Comparison of ENCODE assay signal across 12 cellular contexts in genomic region chr21:38289697-38290096, GRCh38. TPM values are rescaled to one million over a fixed set of nuclear protein-coding genes. Genes with fewer than 3 reads are reported as not detected.
DNase-seq lines count a peak whose midpoint lies in the region; ATAC-seq, FAIRE-seq and TF ChIP-seq lines count a peak whose summit lies in the region.
"Had no signal": no experiment of that assay in that cellular context is flagged by ENCODE, and none has a peak within 500 bp of the region (broad histone marks: within the 10 kb centered on the region; RNA-seq: fewer than 3 reads in every experiment).

No MANE protein-coding gene starts in this region.

- H3K23ac ChIP-seq in H1 (ENCODE audit: insufficient read length) = no peak overlapping the region

- no peak overlapping the region for H3K4ac ChIP-seq in H1 (replicated peaks; ENCODE audit: insufficient read length, low read depth, low read length)

- no peaks in the 10 kb centered on the region for H3K4me1 Mint-ChIP-seq in neural progenitor cell

- H4K20me1 ChIP-seq in BLaER1 treated with 17β-estradiol and CSF1 and Interleukin-3, amounts not matched to agents 10 nM and 100 nM = no peaks in the 10 kb centered on the region
- H4K20me1 ChIP-seq in H1 (replicated peaks in 1 of 2; ENCODE audit: control insufficient read depth in 1 of 2, insufficient read depth in 2 of 2, low read length in 2 of 2) (no peaks in the 10 kb centered on the region), neural progenitor cell (ENCODE audit: low read depth) (no peaks in the 10 kb centered on the region)

- no peak overlapping the region for H4K91ac ChIP-seq in H1 (replicated peaks; ENCODE audit: insufficient read length, low read length)

- TF ChIP-seq RAD21 in H1 (IDR thresholded peaks at IDR 0.05 in 1 of 2, conservative IDR thresholded peaks at IDR 0.05 in 1 of 2; ENCODE audit: low read depth in 2 of 2, low read length in 2 of 2) = no peak

- H2BK12ac ChIP-seq in H1 (ENCODE audit: low read depth, low read length) = no peak overlapping the region

- no peak overlapping the region for H2BK15ac ChIP-seq in H1 (ENCODE audit: low read length)

- H3K23me2 ChIP-seq in H1 (ENCODE audit: low read depth, low read length) = no peaks in the 10 kb centered on the region

- H2AK5ac ChIP-seq in H1 (ENCODE audit: low read depth, low read length) = no peak overlapping the region

- no peak overlapping the region for H4K5ac ChIP-seq in H1 (ENCODE audit: insufficient read length, low read depth, low read length)

- CTCF ChIA-PET in H1 (lab: Charles Lee; ENCODE audit: partially characterized antibody) (interaction anchor here (1.0 to 1.8 kb wide), 3 partner anchors 11 to 119 kb away, joined by 3 to 7 read pairs (median 4); no protein-coding TSS in a partner anchor), HEK293T (lab: Yijun Ruan, JAX) (no interaction called here)

- H3K4me2 ChIP-seq in BLaER1 treated with 17β-estradiol and CSF1 and Interleukin-3, amounts not matched to agents 10 nM and 100 nM = peak overlapping the region; percentile 57 to 82 (median 66)
- H3K4me2 ChIP-seq in H1 (ENCODE audit: insufficient read depth in 1 of 2, low read depth in 2 of 2, low read length in 2 of 2) (no peak overlapping the region), neural progenitor cell (no peak overlapping the region)

- POLR2A ChIA-PET in H1 (lab: Charles Lee; ENCODE audit: partially characterized antibody) (no interaction called here), HEK293T (lab: Yijun Ruan, JAX) (no interaction called here)

- H3K9me3 Mint-ChIP-seq in neural progenitor cell = no peaks in the 10 kb centered on the region
- H3K9me3 Mint-ChIP-seq: H9 had no signal

- no peak overlapping the region for H2BK120ac ChIP-seq in H1 (replicated peaks; ENCODE audit: low read depth, low read length)

- H3K27ac Mint-ChIP-seq in neural progenitor cell = no peak overlapping the region
- H3K27ac Mint-ChIP-seq: H9 had no signal

- H2BK5ac ChIP-seq in H1 (ENCODE audit: low read depth, low read length) = no peak overlapping the region

- peak overlapping the region in 7 of 11 experiments; percentile 25 to 52 (median 46); a peak in 10 of 22 replicates for H3K9ac ChIP-seq in BLaER1 treated with 17β-estradiol and CSF1 and Interleukin-3, amounts not matched to agents 10 nM and 100 nM
- H3K9ac ChIP-seq in H1 (replicated peaks in 1 of 4; ENCODE audit: extremely low read depth in 1 of 4, low read depth in 3 of 4, low read length in 3 of 4) = no peak overlapping the region
- no peak overlapping the region for H3K9ac ChIP-seq in neural progenitor cell

- TF ChIP-seq CTCF in H1 (IDR thresholded peaks at IDR 0.05; ENCODE audit: control extremely low read depth in 1 of 3, insufficient read depth in 1 of 3, low read depth in 1 of 3, low read length in 3 of 3) = no peak
- no peak for TF ChIP-seq CTCF in neural progenitor cell (IDR thresholded peaks at IDR 0.05)

- TF ChIP-seq EP300 in H1 (IDR thresholded peaks at IDR 0.05; ENCODE audit: borderline replicate concordance in 1 of 2, low read depth in 2 of 2, low read length in 2 of 2) = no peak

- H3K56ac ChIP-seq in H1 (replicated peaks; ENCODE audit: insufficient read length, low read depth, low read length) = no peak overlapping the region

- H3K4me3 ChIP-seq in BLaER1 treated with 17β-estradiol and CSF1 and Interleukin-3, amounts not matched to agents 10 nM and 100 nM = 0 out of 20 replicates have a peak overlapping the region, but pooled peaks of 1 of the 10 experiments have one; percentile 17
- no peak overlapping the region for H3K4me3 ChIP-seq in H1 (ENCODE audit: extremely low read depth in 1 of 4, insufficient read depth in 2 of 4, low read depth in 3 of 4, low read length in 4 of 4)
- H3K4me3 ChIP-seq in neural progenitor cell = no peak overlapping the region

- H3K9me3 ChIP-seq in BLaER1 treated with 17β-estradiol and CSF1 and Interleukin-3, amounts not matched to agents 10 nM and 100 nM (replicated peaks in 1 of 11) = peaks cover 0 to 6% (median 0%) of the 10 kb centered on the region in 11 experiments; a peak in 1 of 22 replicates
- H3K9me3 ChIP-seq in H1 (ENCODE audit: insufficient read depth in 2 of 2, low read depth in 1 of 2, low read length in 1 of 2) (no peaks in the 10 kb centered on the region; a peak in 1 of 4 replicates), neural progenitor cell (ENCODE audit: low read depth) (no peaks in the 10 kb centered on the region)

- H2AFZ ChIP-seq in H1 (ENCODE audit: low read length) (peak overlapping the region; percentile 49; the same call in 1 of the 2 replicates), neural progenitor cell (replicated peaks) (no peak overlapping the region)

- H3K36me3 Mint-ChIP-seq in neural progenitor cell = no peaks in the 10 kb centered on the region

- no peaks in the 10 kb centered on the region for H3K79me1 ChIP-seq in H1 (ENCODE audit: low read depth, low read length)

- no peak overlapping the region for H4K8ac ChIP-seq in H1 (ENCODE audit: extremely low read depth, insufficient read depth, low read length)

- peaks cover 7% of the 10 kb centered on the region for H3K27me3 Mint-ChIP-seq in neural progenitor cell (ENCODE audit: insufficient read depth, low read depth)

- peaks cover 33 to 56% (median 48%) of the 10 kb centered on the region in 10 experiments for H3K4me1 ChIP-seq in BLaER1 treated with 17β-estradiol and CSF1 and Interleukin-3, amounts not matched to agents 10 nM and 100 nM
- peaks cover 0 to 3% (median 2%) of the 10 kb centered on the region in 4 experiments; a peak in 2 of 7 replicates for H3K4me1 ChIP-seq in H1 (replicated peaks in 1 of 4; ENCODE audit: control insufficient read depth in 3 of 4, insufficient read depth in 4 of 4, low read length in 3 of 4)
- H3K4me1 ChIP-seq in neural progenitor cell = no peaks in the 10 kb centered on the region

- no peaks in the 10 kb centered on the region for H3K36me3 ChIP-seq in BLaER1 treated with 17β-estradiol and CSF1 and Interleukin-3, amounts not matched to agents 10 nM and 100 nM
- H3K36me3 ChIP-seq in H1 (ENCODE audit: control insufficient read depth in 2 of 4, insufficient read depth in 4 of 4, low read length in 3 of 4) (no peaks in the 10 kb centered on the region), neural progenitor cell (no peaks in the 10 kb centered on the region)

- H3K27ac ChIP-seq in BLaER1 treated with 17β-estradiol and CSF1 and Interleukin-3, amounts not matched to agents 10 nM and 100 nM = peak overlapping the region; percentile 55 to 81 (median 69)
- no peak overlapping the region for H3K27ac ChIP-seq in H1 (ENCODE audit: low read depth, low read length)
- no peak overlapping the region for H3K27ac ChIP-seq in neural progenitor cell

- FAIRE-seq in H1 (lab: Jason Lieb, UNC) = no peak

- H3K27me3 ChIP-seq in BLaER1 treated with 17β-estradiol and CSF1 and Interleukin-3, amounts not matched to agents 10 nM and 100 nM = peaks cover 0 to 82% (median 0%) of the 10 kb centered on the region in 11 experiments; a peak in 8 of 22 replicates
- peaks cover 0 to 1% (median 0%) of the 10 kb centered on the region in 4 experiments; a peak in 1 of 7 replicates for H3K27me3 ChIP-seq in H1 (replicated peaks in 1 of 4; ENCODE audit: control insufficient read depth in 3 of 4, extremely low read depth in 1 of 4, insufficient read depth in 3 of 4, low read length in 3 of 4)
- no peaks in the 10 kb centered on the region for H3K27me3 ChIP-seq in neural progenitor cell

- no peak for TF ChIP-seq POLR2A in H1 (IDR thresholded peaks at IDR 0.05; ENCODE audit: control extremely low read depth in 1 of 2, low read depth in 2 of 2, low read length in 2 of 2)

- no peak overlapping the region for H3K4me3 Mint-ChIP-seq in neural progenitor cell
- H3K4me3 Mint-ChIP-seq: H9 had no signal

- no peaks in the 10 kb centered on the region for H3F3A ChIP-seq in neural progenitor cell (ENCODE audit: low read depth)

- H3K18ac ChIP-seq in H1 (ENCODE audit: extremely low read depth, low read length) = no peak overlapping the region

- no peak overlapping the region for H3K14ac ChIP-seq in H1 (ENCODE audit: insufficient read length)

- H2BK20ac ChIP-seq in H1 (ENCODE audit: low read length) = no peak overlapping the region

- 90% methylated on average over 9 of the region's 9 CpGs; no CpG with 5 or more reads in 1 of the 2 experiments for WGBS in H1 (ENCODE audit: extremely low coverage in 1 of 2, insufficient coverage in 1 of 2, insufficient read length in 1 of 2, insufficient replicate concordance in 2 of 2, low coverage in 1 of 2, low lambda C conversion rate in 2 of 2, missing lambda C conversion rate in 1 of 2), 2 experiments

- no peak for ATAC-seq in GM19455 (IDR thresholded peaks at IDR 0.05; ENCODE audit: unreplicated experiment)
- ATAC-seq in HG02763 (IDR thresholded peaks at IDR 0.05; ENCODE audit: unreplicated experiment) = no peak

- DNase-seq in NCI-H226 (peak; percentile 99), H1 (ENCODE audit: low read depth in 1 of 2, low spot score in 2 of 2) (no peak), myocyte (ENCODE audit: low read depth) (peak; percentile 96), HEK293T (ENCODE audit: extremely low spot score) (no peak), neural progenitor cell (ENCODE audit: low spot score) (no peak)
- DNase-seq: activated CD4-positive, alpha-beta T cell treated with anti-CD3 and anti-CD28 coated beads, Interleukin-2, amount 50 U/mL, for 1 hour; DND-41; H9; NCI-H2029 had no signal

- H3K79me2 ChIP-seq in H1 (ENCODE audit: control insufficient read depth in 1 of 2, insufficient read depth in 2 of 2, low read length in 2 of 2) (no peaks in the 10 kb centered on the region), neural progenitor cell (ENCODE audit: low read depth) (no peaks in the 10 kb centered on the region)

TF ChIP-seq in H1, 55 proteins besides CTCF, POLR2A, EP300 and RAD21 (continues in another document):
- TF ChIP-seq NRF1 (IDR thresholded peaks at IDR 0.05; ENCODE audit: low read depth, low read length) (no peak), HDAC2 (IDR thresholded peaks at IDR 0.05; ENCODE audit: borderline replicate concordance in 1 of 2, low read depth in 2 of 2, low read length in 2 of 2) (no peak), CHD1 (IDR thresholded peaks at IDR 0.05; ENCODE audit: low read depth, low read length) (no peak)

TF ChIP-seq in HEK293T, 16 proteins besides CTCF, POLR2A, EP300 and RAD21 (continues in another document):
- TF ChIP-seq LEF1 (IDR thresholded peaks at IDR 0.05; ENCODE audit: borderline replicate concordance) (no peak), BHLHE40 (IDR thresholded peaks at IDR 0.05; ENCODE audit: borderline replicate concordance) (no peak), FOXM1 (IDR thresholded peaks at IDR 0.05; ENCODE audit: borderline replicate concordance) (no peak)

RNA-seq across cellular contexts. Expression of gene KCNJ15, which starts 32.9 kb away (rescaled TPM):
- not detected in 2 replicates for total RNA-seq in H1 (2021; fragmentation: NEBNext Ultra II Directional; extraction: Animal tissue kit (Norgen Biotek cat#: 25700))
- under 0.01 TPM in 1 of 2 replicates, not detected in the other for polyA plus RNA-seq in H1 (2011; rRNA removed)
- 0.61 TPM for polyA plus RNA-seq in H1 (2011; cell fraction: cytosol; rRNA removed)
- polyA plus RNA-seq in H1 (2011; cell fraction: nucleus; rRNA removed) = not detected
- not detected in 4 replicates for polyA plus RNA-seq in H1 (2012, experiment 1 of 2)
- polyA plus RNA-seq in H1 (2012, experiment 2 of 2) = not detected
- 0.18 TPM for polyA plus RNA-seq in H1 (2013, experiment 1 of 2)
- 0.07 TPM for polyA plus RNA-seq in H1 (2013, experiment 2 of 2)
- polyA minus RNA-seq in H1 (2011; rRNA and poly(A)+ RNA removed) = 0.09 and 0.10 TPM in 2 replicates
- polyA minus RNA-seq in H1 (2011; cell fraction: cytosol; rRNA and poly(A)+ RNA removed) = not detected
- 1.4 TPM for polyA minus RNA-seq in H1 (2011; cell fraction: nucleus; rRNA and poly(A)+ RNA removed)
- total RNA-seq in myocyte (12.0 and 14.8 TPM in 2 replicates), neural progenitor cell (ENCODE audit: low replicate concordance) (not detected in 2 replicates)
- 5.7 TPM for polyA plus RNA-seq in myocyte (2012)
- total RNA-seq: H9 had no signal

Comparison
In these comparisons a context has a peak if more than half of its experiments do, and no peak if none do; other contexts are left out.
1. H3K27ac ChIP-seq: peak in BLaER1 treated with 17β-estradiol and CSF1 and Interleukin-3, amounts not matched to agents 10 nM and 100 nM (11 of 11); none in H1 (single experiment) and neural progenitor cell (single experiment).
2. H3K4me2 ChIP-seq: peak in BLaER1 treated with 17β-estradiol and CSF1 and Interleukin-3, amounts not matched to agents 10 nM and 100 nM (11 of 11); none in H1 (0 of 2) and neural progenitor cell (single experiment).
3. H3K9ac ChIP-seq: peak in BLaER1 treated with 17β-estradiol and CSF1 and Interleukin-3, amounts not matched to agents 10 nM and 100 nM (7 of 11); none in H1 (0 of 4) and neural progenitor cell (single experiment).
4. DNase-seq: peak in NCI-H226 (single experiment) and myocyte (single experiment); none in H1 (0 of 2), HEK293T (single experiment) and neural progenitor cell (single experiment).
5. RNA of gene KCNJ15, which starts 32.9 kb away (total RNA-seq): 12.0 to 14.8 TPM in myocyte; not detected in H1 and not detected in neural progenitor cell; every median in the first group is over 10 times any median in the second.